In genomic region chr7:155955367-155955635, GRCh38 we compare ENCODE assay signal across 3 cellular contexts.
"Had no signal": no experiment of that assay in that cellular context is flagged by ENCODE, and none has a peak within 500 bp of the region (broad histone marks: within the 10 kb centered on the region; RNA-seq: fewer than 3 reads in every experiment).

No MANE protein-coding gene starts in this region.

- DNase-seq: GDM1, GF-D8 had no signal

- ATAC-seq: GM12878 had no signal

- H3K4me3 ChIP-seq: GM12878 had no signal
